ENCODE assay signal across 24 cellular contexts in genomic region chr7:98334077-98334476, GRCh38.
"Had no signal": no experiment of that assay in that cellular context is flagged by ENCODE, and none has a peak within 500 bp of the region (broad histone marks: within the 10 kb centered on the region; RNA-seq: fewer than 3 reads in every experiment).

No MANE protein-coding gene starts in this region.

- DNase-seq: activated CD4-positive, alpha-beta T cell treated with anti-CD3 and anti-CD28 coated beads for 48 hours; activated CD4-positive, CD25-positive, alpha-beta regulatory T cell; activated CD8-positive, alpha-beta T cell treated with anti-CD3 and anti-CD28 coated beads for 36 hours; activated naive CD4-positive, alpha-beta T cell treated with Interleukin-2 at 50 U/mL for 16 hours; activated naive CD8-positive, alpha-beta T cell treated with anti-CD3 and anti-CD28 coated beads, Interleukin-2, amount 10 ng/mL, durations not matched to agents 7 days and 5 days; activated T-cell treated with anti-CD3 and anti-CD28 coated beads, Interleukin-2, amount 50 U/mL, for 1 hour; amygdala; effector memory CD8-positive, alpha-beta T cell; esophagus squamous epithelium; glutamatergic neuron; hypothalamus; left ventricle myocardium inferior; naive B cell; ovary; spleen; stimulated activated CD4-positive, alpha-beta T cell treated with anti-CD3 and anti-CD28 coated beads, Interleukin-4, amount 100 ng/mL, for 4 hours; T-cell; upper lobe of left lung had no signal

- H3K9me3 ChIP-seq: esophagus squamous epithelium, ovary, upper lobe of left lung had no signal

- H3K27me3 ChIP-seq: cardiac muscle cell, esophagus squamous epithelium, ovary, spleen, upper lobe of left lung had no signal

- FAIRE-seq: keratinocyte had no signal

- H3K4me1 ChIP-seq: esophagus squamous epithelium, spleen, upper lobe of left lung had no signal

- ATAC-seq: activated CD8-positive, alpha-beta T cell treated with anti-CD3 and anti-CD28 coated beads for 36 hours; activated T-helper 17 cell treated with anti-CD3 and anti-CD28 coated beads, Interleukin-2, amount 50 U/mL, for 72 hours; effector memory CD8-positive, alpha-beta T cell; sciatic nerve; stimulated activated memory B cell treated with anti-CD40 and anti-IgM and Interleukin-4, amounts not matched to agents 10 μg/mL and 1 μg/mL and 100 μg/mL, for 72 hours; T-cell had no signal

- H3K4me3 ChIP-seq: cardiac muscle cell, esophagus squamous epithelium, left ventricle myocardium inferior, ovary, spleen, thoracic aorta, upper lobe of left lung had no signal

- H3K27ac ChIP-seq: cardiac muscle cell, esophagus squamous epithelium, left ventricle myocardium inferior, ovary, spleen, thoracic aorta, upper lobe of left lung had no signal

- H3K36me3 ChIP-seq: cardiac muscle cell, esophagus squamous epithelium, left ventricle myocardium inferior, ovary, spleen, thoracic aorta, upper lobe of left lung had no signal
